Comparison of ENCODE assay signal across 8 cellular contexts in genomic region chr12:122523846-122524718, GRCh38. TPM values are rescaled to one million over a fixed set of nuclear protein-coding genes. Genes with fewer than 3 reads are reported as not detected.
DNase-seq lines count a peak whose midpoint lies in the region; ATAC-seq, FAIRE-seq and TF ChIP-seq lines count a peak whose summit lies in the region.
"Had no signal": no experiment of that assay in that cellular context is flagged by ENCODE, and none has a peak within 500 bp of the region (broad histone marks: within the 10 kb centered on the region; RNA-seq: fewer than 3 reads in every experiment).

No MANE protein-coding gene starts in this region.

- peaks cover 39% of the 10 kb centered on the region for H3K4me1 ChIP-seq in OCI-LY7 (ENCODE audit: insufficient read depth, low read length, poor library complexity, severe bottlenecking)
- H3K4me1 ChIP-seq in fibroblast of lung (ENCODE audit: control insufficient read depth, extremely low read depth, insufficient read depth, low read length): peaks cover 5% of the 10 kb centered on the region
- peaks cover 41 to 48% of the 10 kb centered on the region in 2 donors for H3K4me1 ChIP-seq in gastrocnemius medialis

- peak; percentile 29; the same call in 1 of the 2 replicates for TF ChIP-seq POLR2A in GM12892 (IDR thresholded peaks at IDR 0.05; ENCODE audit: low read depth, low read length)
- TF ChIP-seq POLR2A in gastrocnemius medialis (IDR thresholded peaks at IDR 0.05): no peak

- POLR2A ChIA-PET in OCI-LY7 (lab: Charles Lee): interaction anchor here (0.6 to 2.5 kb wide), 3 partner anchors 11 to 32 kb away, joined by 3 to 18 read pairs (median 3); partner anchors contain the start of gene ZCCHC8

- in situ Hi-C loops in gastrocnemius medialis (cut with MboI; ENCODE audit: low sequenced_read_pairs in 4 of 4): loop anchor here in 3 of 4 donors (25.0 kb wide), 3 partner anchors 238 to 1113 kb away; partner anchors contain the start of genes CCDC62 (in 1 of the 3), DENR (in 1 of the 3), EIF2B1 (in 1 of the 3) and GTF2H3 (in 1 of the 3)

- DNase-seq in GM12892 (ENCODE audit: insufficient read length) (no peak), OCI-LY7 (ENCODE audit: low spot score) (no peak), fibroblast of lung (ENCODE audit: low read depth in 2 of 2) (no peak), gastrocnemius medialis (no peak), DMS 273 (lab: John Stamatoyannopoulos, UW; ENCODE audit: unreplicated experiment) (no peak), NOMO-1 treated with dmso at 0.1 percent for 144 hours (lab: John Stamatoyannopoulos, UW; ENCODE audit: unreplicated experiment) (no peak)
- DNase-seq: left cardiac atrium had no signal

- no peaks in the 10 kb centered on the region for H3K9me2 ChIP-seq in OCI-LY7 (ENCODE audit: insufficient read depth, low read length)

- H3K9ac ChIP-seq in fibroblast of lung (ENCODE audit: insufficient read depth, low read length): no peak overlapping the region

- H3K79me2 ChIP-seq in OCI-LY7 (ENCODE audit: insufficient read depth, low read depth, low read length) (peaks cover 96% of the 10 kb centered on the region), fibroblast of lung (ENCODE audit: control insufficient read depth, insufficient read depth, low read length) (peaks cover 91% of the 10 kb centered on the region)

- no peak for ATAC-seq in gastrocnemius medialis
- ATAC-seq in HG03159 (IDR thresholded peaks at IDR 0.05; ENCODE audit: unreplicated experiment): no peak
- ATAC-seq: left cardiac atrium had no signal

- H3K9me3 ChIP-seq in OCI-LY7 (ENCODE audit: low read length) (no peaks in the 10 kb centered on the region), fibroblast of lung (ENCODE audit: control insufficient read depth, insufficient read depth, low read depth, low read length) (no peaks in the 10 kb centered on the region), gastrocnemius medialis (no peaks in the 10 kb centered on the region)

- H3K27me3 ChIP-seq in fibroblast of lung (ENCODE audit: control insufficient read depth, insufficient read depth, low read length): no peaks in the 10 kb centered on the region
- H3K27me3 ChIP-seq in gastrocnemius medialis: no peaks in the 10 kb centered on the region

- BruUV-seq in OCI-LY7 (replicated peaks; lab: Mats Ljungman, UMichigan): no TSS peak

- CTCF ChIA-PET in OCI-LY7 (lab: Charles Lee; ENCODE audit: unreplicated experiment): no interaction called here

- H3K27ac ChIP-seq in OCI-LY7 (ENCODE audit: low read depth, low read length, poor library complexity, severe bottlenecking) (peak overlapping the region; percentile 1), fibroblast of lung (ENCODE audit: insufficient read depth, low read length) (peak overlapping the region; percentile 99), gastrocnemius medialis (peak overlapping the region; percentile 66 to 99 (median 85))

- H2AFZ ChIP-seq in OCI-LY7 (ENCODE audit: low read length) (no peak overlapping the region), fibroblast of lung (ENCODE audit: low read length) (no peak overlapping the region)

- H4K20me1 ChIP-seq in OCI-LY7 (ENCODE audit: insufficient read depth, low read length): peaks cover 52% of the 10 kb centered on the region
- peaks cover 18% of the 10 kb centered on the region for H4K20me1 ChIP-seq in fibroblast of lung (ENCODE audit: control insufficient read depth, extremely low read depth, insufficient read depth, low read length)

- H3K4me2 ChIP-seq in OCI-LY7 (ENCODE audit: low read length) (peak overlapping the region; percentile 75), fibroblast of lung (ENCODE audit: extremely low read depth, insufficient read depth, low read length) (peak overlapping the region; percentile 95)

- H3K36me3 ChIP-seq in OCI-LY7 (ENCODE audit: insufficient read depth, low read length) (peaks cover 80% of the 10 kb centered on the region), fibroblast of lung (ENCODE audit: control insufficient read depth, insufficient read depth, low read length) (peaks cover 12% of the 10 kb centered on the region), gastrocnemius medialis (peaks cover 0 to 33% of the 10 kb centered on the region in 2 donors)

- no peak for TF ChIP-seq CTCF in OCI-LY7 (conservative IDR thresholded peaks at IDR 0.05; ENCODE audit: low read length)
- TF ChIP-seq CTCF in fibroblast of lung (conservative IDR thresholded peaks at IDR 0.05 in 1 of 2, IDR thresholded peaks at IDR 0.05 in 1 of 2; ENCODE audit: low read depth in 1 of 2, low read length in 2 of 2): no peak
- no peak for TF ChIP-seq CTCF in gastrocnemius medialis (IDR thresholded peaks at IDR 0.05 in 4 of 5, conservative IDR thresholded peaks at IDR 0.05 in 1 of 5)

- intact Hi-C loops in OCI-LY7 (cut with micrococcal nuclease; ENCODE audit: unreplicated experiment): loop anchor here (1.0 to 10.0 kb wide), 2 partner anchors 21 to 841 kb away; partner anchors contain the start of gene SBNO1
- intact Hi-C loops in gastrocnemius medialis (cut with DNase I; ENCODE audit: low total_unique reads): loop anchor here (10.0 kb wide), 1 partner anchor 1081 kb away; the partner anchor contains the start of gene DDX55

- peak overlapping the region; percentile 99 for H3K4me3 ChIP-seq in OCI-LY7 (ENCODE audit: low read depth, low read length, poor library complexity, severe bottlenecking)
- peak overlapping the region; percentile 65 to 99 (median 78) for H3K4me3 ChIP-seq in fibroblast of lung (replicated peaks in 1 of 4; ENCODE audit: control extremely low read depth in 1 of 4, insufficient read depth in 1 of 4, low read depth in 3 of 4, low read length in 4 of 4)
- H3K4me3 ChIP-seq in gastrocnemius medialis: peak overlapping the region; percentile 44 to 94 (median 76)

- FAIRE-seq in GM12892 (lab: Jason Lieb, UNC): no peak

RNA-seq across cellular contexts. Expression of gene RSRC2, which starts 2.7 kb away (rescaled TPM):
- polyA plus RNA-seq in GM12892 (2012; ENCODE audit: missing spikeins): 72.6 TPM
- 91.7 and 125 TPM in 2 replicates for total RNA-seq in OCI-LY7 (2014; rRNA removed; shearing (Covaris generic))
- total RNA-seq in OCI-LY7 (2022): 131 and 132 TPM in 2 replicates
- 37.5 and 49.0 TPM in 2 replicates for total RNA-seq in fibroblast of lung
- 41.8 and 56.6 TPM in 2 replicates for polyA plus RNA-seq in fibroblast of lung
- polyA plus RNA-seq in fibroblast of lung (2012): 42.8 and 54.3 TPM in 2 replicates
- polyA minus RNA-seq in fibroblast of lung (ENCODE audit: low replicate concordance): 2.6 and 3.7 TPM in 2 replicates
- total RNA-seq in gastrocnemius medialis: 10 to 100 TPM; 43.5 to 58.8 (median 44.9) TPM

RNA-seq across cellular contexts. Expression of gene KNTC1, which starts 3.0 kb away (rescaled TPM):
- 62.0 TPM for polyA plus RNA-seq in GM12892 (2012; ENCODE audit: missing spikeins)
- total RNA-seq in OCI-LY7 (2014; rRNA removed; shearing (Covaris generic)): 138 and 170 TPM in 2 replicates
- total RNA-seq in OCI-LY7 (2022) (195 and 253 TPM in 2 replicates), fibroblast of lung (8.0 and 14.4 TPM in 2 replicates), gastrocnemius medialis (1 to 10 TPM; 1.3 to 5.3 (median 2.2) TPM)
- polyA plus RNA-seq in fibroblast of lung: 11.0 and 21.0 TPM in 2 replicates
- 4.8 and 10.3 TPM in 2 replicates for polyA plus RNA-seq in fibroblast of lung (2012)
- polyA minus RNA-seq in fibroblast of lung (ENCODE audit: low replicate concordance): 5.7 and 26.5 TPM in 2 replicates

RNA-seq across cellular contexts. Expression of gene ZCCHC8, which starts 23.4 kb away (rescaled TPM):
- polyA plus RNA-seq in GM12892 (2012; ENCODE audit: missing spikeins): 23.6 TPM
- 46.9 and 48.7 TPM in 2 replicates for total RNA-seq in OCI-LY7 (2014; rRNA removed; shearing (Covaris generic))
- total RNA-seq in OCI-LY7 (2022): 68.1 and 68.6 TPM in 2 replicates
- 20.5 and 23.8 TPM in 2 replicates for total RNA-seq in fibroblast of lung
- polyA plus RNA-seq in fibroblast of lung: 10.9 and 11.6 TPM in 2 replicates
- 6.8 and 7.7 TPM in 2 replicates for polyA plus RNA-seq in fibroblast of lung (2012)
- polyA minus RNA-seq in fibroblast of lung (ENCODE audit: low replicate concordance): 2.9 and 3.0 TPM in 2 replicates
- 10 to 100 TPM; 12.1 to 23.3 (median 20.5) TPM for total RNA-seq in gastrocnemius medialis

Comparison
In these comparisons a context has a peak if more than half of its experiments do, and no peak if none do; other contexts are left out.
1. H3K27ac ChIP-seq: peak in every context shown above with its lines; median percentile 99 in fibroblast of lung; 85 in gastrocnemius medialis; 1 in OCI-LY7.